Comparison of ENCODE assay signal across 8 cellular contexts in the genomic region with DNA sequence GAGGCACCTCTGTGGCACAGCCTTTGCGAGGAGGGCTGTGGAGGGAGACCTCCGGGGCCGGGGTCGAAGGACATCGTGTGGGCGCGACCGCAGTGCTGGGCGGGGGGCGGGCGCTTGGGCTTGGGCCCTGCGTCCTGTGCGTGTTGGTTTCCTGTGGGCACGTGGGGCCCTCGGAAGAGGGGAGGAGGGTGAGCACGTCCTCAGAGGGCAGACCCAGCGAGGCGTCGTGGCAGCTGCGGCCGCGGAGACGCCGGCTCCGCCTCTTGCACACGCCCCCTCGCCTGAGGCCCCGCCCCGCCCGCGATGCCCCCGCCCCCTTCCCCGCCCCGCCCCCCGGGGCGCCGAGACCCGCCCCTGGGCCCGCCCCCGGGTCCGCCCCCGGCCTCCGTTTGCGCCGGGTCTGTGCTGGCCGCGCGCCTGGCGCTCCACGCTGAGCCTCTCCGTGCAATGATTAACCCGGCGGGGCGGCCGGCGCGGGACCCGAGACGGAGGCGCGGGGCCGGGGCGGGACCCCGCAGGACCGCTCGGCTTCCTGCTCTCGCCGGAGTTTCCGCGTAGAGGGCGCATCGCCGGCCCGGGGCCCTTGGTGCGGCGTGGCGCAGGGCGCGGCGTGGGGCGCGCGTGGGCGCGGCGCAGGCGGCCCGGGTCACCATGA. TPM values are rescaled to one million over a fixed set of nuclear protein-coding genes. Genes with fewer than 3 reads are reported as not detected.
DNase-seq lines count a peak whose midpoint lies in the region; ATAC-seq, FAIRE-seq and TF ChIP-seq lines count a peak whose summit lies in the region.

A gene with protein sequence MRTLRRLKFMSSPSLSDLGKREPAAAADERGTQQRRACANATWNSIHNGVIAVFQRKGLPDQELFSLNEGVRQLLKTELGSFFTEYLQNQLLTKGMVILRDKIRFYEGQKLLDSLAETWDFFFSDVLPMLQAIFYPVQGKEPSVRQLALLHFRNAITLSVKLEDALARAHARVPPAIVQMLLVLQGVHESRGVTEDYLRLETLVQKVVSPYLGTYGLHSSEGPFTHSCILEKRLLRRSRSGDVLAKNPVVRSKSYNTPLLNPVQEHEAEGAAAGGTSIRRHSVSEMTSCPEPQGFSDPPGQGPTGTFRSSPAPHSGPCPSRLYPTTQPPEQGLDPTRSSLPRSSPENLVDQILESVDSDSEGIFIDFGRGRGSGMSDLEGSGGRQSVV (plus strand): TSS at position 381 of the 655 bp plus-strand sequence. CDS start 271 bp downstream, at position 652.

- TF ChIP-seq CTCF in AG04450 (IDR thresholded peaks at IDR 0.05; ENCODE audit: low read depth, low read length): no peak
- TF ChIP-seq CTCF in fibroblast of pulmonary artery (IDR thresholded peaks at IDR 0.05; ENCODE audit: low read length, missing control alignments): no peak
- no peak for TF ChIP-seq CTCF in neural cell (IDR thresholded peaks at IDR 0.05; ENCODE audit: poor library complexity, severe bottlenecking)

- H3K9me3 Mint-ChIP-seq in activated T-helper 1 cell treated with anti-CD3 and anti-CD28 coated beads, Interleukin-12 subunit alpha, Interleukin-12 subunit beta, Interleukin-2, Interleukin-4 antibody, amounts not matched to agents 30 ng/mL and 10 ng/mL and 1 ng/mL, durations not matched to agents 14 hours and 24 hours and 36 hours: no peaks in the 10 kb centered on the region
- no peaks in the 10 kb centered on the region for H3K9me3 Mint-ChIP-seq in stimulated activated naive CD8-positive, alpha-beta T cell treated with anti-CD3 and anti-CD28 coated beads, Interleukin-15, amount 100 ng/mL, for 72 hours

- no peaks in the 10 kb centered on the region for H3F3A ChIP-seq in neural cell (ENCODE audit: insufficient read depth, low read length, poor library complexity, severe bottlenecking)

- POLR2A ChIA-PET in AG04450 (lab: Yijun Ruan, JAX): interaction anchor here (0.5 to 1.0 kb wide), 4 partner anchors 42 to 146 kb away, joined by 3 read pairs; no protein-coding TSS in a partner anchor

- H4K20me1 ChIP-seq in neural cell (ENCODE audit: insufficient read depth): no peaks in the 10 kb centered on the region

- peak; percentile 81 for DNase-seq in AG04450 (ENCODE audit: low read depth, low spot score)
- DNase-seq in RCC 7860 (ENCODE audit: low spot score): peak; percentile 64
- peak; percentile 78 for DNase-seq in activated T-helper 1 cell treated with anti-CD3 and anti-CD28 coated beads, Interleukin-12 subunit alpha, Interleukin-12 subunit beta, Interleukin-2, Interleukin-4 antibody, amounts not matched to agents 30 ng/mL and 10 ng/mL and 1 ng/mL, durations not matched to agents 14 hours and 24 hours and 36 hours (ENCODE audit: low spot score)
- peak; percentile 86 for DNase-seq in fibroblast of pulmonary artery (ENCODE audit: low read depth)
- DNase-seq in stimulated activated naive CD8-positive, alpha-beta T cell treated with anti-CD3 and anti-CD28 coated beads, Interleukin-15, amount 100 ng/mL, for 72 hours: peak; percentile 84 to 88

- H3K9me3 ChIP-seq in AG04450 (ENCODE audit: control insufficient read depth, insufficient read depth, low read length) (no peaks in the 10 kb centered on the region; the same call in 1 of the 2 replicates), neural cell (ENCODE audit: low read length) (no peaks in the 10 kb centered on the region)

- H3K36me3 Mint-ChIP-seq in activated T-helper 1 cell treated with anti-CD3 and anti-CD28 coated beads, Interleukin-12 subunit alpha, Interleukin-12 subunit beta, Interleukin-2, Interleukin-4 antibody, amounts not matched to agents 30 ng/mL and 10 ng/mL and 1 ng/mL, durations not matched to agents 14 hours and 24 hours and 36 hours (ENCODE audit: low read depth): no peaks in the 10 kb centered on the region

- H3K9me2 ChIP-seq in neural cell (ENCODE audit: insufficient read depth, low read length): no peaks in the 10 kb centered on the region

- no peaks in the 10 kb centered on the region for H3K79me2 ChIP-seq in neural cell (replicated peaks; ENCODE audit: insufficient read depth, low read length)

- no peak within 1 kb of the TSS for H2AFZ ChIP-seq in neural cell (ENCODE audit: low read depth, low read length)

- H3K36me3 ChIP-seq in neural cell (ENCODE audit: insufficient read depth, low read length): no peaks in the 10 kb centered on the region

- ATAC-seq in GM18909 (IDR thresholded peaks at IDR 0.05; ENCODE audit: poor library complexity, unreplicated experiment) (peak; percentile 76), HG03342 (IDR thresholded peaks at IDR 0.05; ENCODE audit: unreplicated experiment) (peak; percentile 55)
- peak; percentile 92 for ATAC-seq in stimulated activated naive CD8-positive, alpha-beta T cell treated with anti-CD3 and anti-CD28 coated beads, Interleukin-15, amount 100 ng/mL, for 72 hours

- CTCF ChIA-PET in AG04450 (lab: Charles Lee): interaction anchor here (1.6 kb wide), 1 partner anchor 17 kb away, joined by 4 read pairs; no protein-coding TSS in a partner anchor

- H3K4me3 ChIP-seq in AG04450 (ENCODE audit: low read depth, low read length) (peak within 1 kb of the TSS; percentile 68), fibroblast of pulmonary artery (replicated peaks; ENCODE audit: low read depth, low read length) (peak within 1 kb of the TSS; percentile 47), neural cell (ENCODE audit: low read length) (peak within 1 kb of the TSS; percentile 64)

- H3K9ac ChIP-seq in neural cell (ENCODE audit: low read length): peak within 1 kb of the TSS; percentile 31

- no peak for TF ChIP-seq EP300 in neural cell (conservative IDR thresholded peaks at IDR 0.05; ENCODE audit: poor library complexity, severe bottlenecking)

- intact Hi-C loops in activated T-helper 1 cell treated with anti-CD3 and anti-CD28 coated beads, Interleukin-12 subunit alpha, Interleukin-12 subunit beta, Interleukin-2, Interleukin-4 antibody, amounts not matched to agents 30 ng/mL and 10 ng/mL and 1 ng/mL, durations not matched to agents 14 hours and 24 hours and 36 hours (cut with micrococcal nuclease): loop anchor here (1.0 to 2.0 kb wide), 3 partner anchors 17 to 1515 kb away; a partner anchor contains a TSS

- H3K27ac Mint-ChIP-seq in activated T-helper 1 cell treated with anti-CD3 and anti-CD28 coated beads, Interleukin-12 subunit alpha, Interleukin-12 subunit beta, Interleukin-2, Interleukin-4 antibody, amounts not matched to agents 30 ng/mL and 10 ng/mL and 1 ng/mL, durations not matched to agents 14 hours and 24 hours and 36 hours: peak within 1 kb of the TSS; percentile 40
- H3K27ac Mint-ChIP-seq in stimulated activated naive CD8-positive, alpha-beta T cell treated with anti-CD3 and anti-CD28 coated beads, Interleukin-15, amount 100 ng/mL, for 72 hours: peak within 1 kb of the TSS; percentile 66 to 78

- FAIRE-seq in RCC 7860 (lab: Jason Lieb, UNC): no peak

- no peaks in the 10 kb centered on the region for H3K27me3 ChIP-seq in AG04450 (ENCODE audit: control insufficient read depth, insufficient read depth, low read length)
- peaks cover 19% of the 10 kb centered on the region for H3K27me3 ChIP-seq in neural cell (ENCODE audit: insufficient read depth, low read depth, low read length)

- H3K4me3 Mint-ChIP-seq in activated T-helper 1 cell treated with anti-CD3 and anti-CD28 coated beads, Interleukin-12 subunit alpha, Interleukin-12 subunit beta, Interleukin-2, Interleukin-4 antibody, amounts not matched to agents 30 ng/mL and 10 ng/mL and 1 ng/mL, durations not matched to agents 14 hours and 24 hours and 36 hours: peak within 1 kb of the TSS; percentile 72
- H3K4me3 Mint-ChIP-seq in stimulated activated naive CD8-positive, alpha-beta T cell treated with anti-CD3 and anti-CD28 coated beads, Interleukin-15, amount 100 ng/mL, for 72 hours: peak within 1 kb of the TSS; percentile 76 to 83

- peak within 1 kb of the TSS; percentile 47 for H3K27ac ChIP-seq in AG04450 (ENCODE audit: low read depth, low read length)
- no peak within 1 kb of the TSS for H3K27ac ChIP-seq in neural cell (ENCODE audit: low read length)

- H3K27me3 Mint-ChIP-seq in activated T-helper 1 cell treated with anti-CD3 and anti-CD28 coated beads, Interleukin-12 subunit alpha, Interleukin-12 subunit beta, Interleukin-2, Interleukin-4 antibody, amounts not matched to agents 30 ng/mL and 10 ng/mL and 1 ng/mL, durations not matched to agents 14 hours and 24 hours and 36 hours (ENCODE audit: insufficient read depth): peaks cover 6% of the 10 kb centered on the region
- no peaks in the 10 kb centered on the region for H3K27me3 Mint-ChIP-seq in stimulated activated naive CD8-positive, alpha-beta T cell treated with anti-CD3 and anti-CD28 coated beads, Interleukin-15, amount 100 ng/mL, for 72 hours

- peak within 1 kb of the TSS; percentile 62 for H3K4me2 ChIP-seq in neural cell (ENCODE audit: low read length)

- no peak for TF ChIP-seq RAD21 in neural cell (conservative IDR thresholded peaks at IDR 0.05)

- H3K4me1 Mint-ChIP-seq in activated T-helper 1 cell treated with anti-CD3 and anti-CD28 coated beads, Interleukin-12 subunit alpha, Interleukin-12 subunit beta, Interleukin-2, Interleukin-4 antibody, amounts not matched to agents 30 ng/mL and 10 ng/mL and 1 ng/mL, durations not matched to agents 14 hours and 24 hours and 36 hours (ENCODE audit: low read depth): no peaks in the 10 kb centered on the region
- H3K4me1 Mint-ChIP-seq in stimulated activated naive CD8-positive, alpha-beta T cell treated with anti-CD3 and anti-CD28 coated beads, Interleukin-15, amount 100 ng/mL, for 72 hours: peaks cover 68% of the 10 kb centered on the region

TF ChIP-seq in neural cell, 6 proteins besides CTCF, POLR2A, EP300 and RAD21:
- TF ChIP-seq TAF1 (IDR thresholded peaks at IDR 0.05; ENCODE audit: low read depth) (no peak), SMC3 (conservative IDR thresholded peaks at IDR 0.05; ENCODE audit: poor library complexity) (no peak), MXI1 (conservative IDR thresholded peaks at IDR 0.05; ENCODE audit: poor library complexity, severe bottlenecking) (peak; percentile 65)

RNA-seq across cellular contexts. Expression of the gene that starts here (rescaled TPM):
- 12.9 and 16.2 TPM in 2 replicates for polyA plus RNA-seq in AG04450 (2011; rRNA removed)
- polyA minus RNA-seq in AG04450 (2011; rRNA and poly(A)+ RNA removed): 14.6 and 18.4 TPM in 2 replicates
- 19.7 and 21.6 TPM in 2 replicates for total RNA-seq in activated T-helper 1 cell treated with anti-CD3 and anti-CD28 coated beads, Interleukin-12 subunit alpha, Interleukin-12 subunit beta, Interleukin-2, Interleukin-4 antibody, amounts not matched to agents 30 ng/mL and 10 ng/mL and 1 ng/mL, durations not matched to agents 14 hours and 24 hours and 36 hours
- polyA plus RNA-seq in neural cell: 16.2 and 21.0 TPM in 2 replicates
- polyA minus RNA-seq in neural cell: 25.6 and 27.0 TPM in 2 replicates
